In genomic region chr11:64229959-64230208, GRCh38 we compare ENCODE assay signal across 8 cellular contexts. TPM values are rescaled to one million over a fixed set of nuclear protein-coding genes. Genes with fewer than 3 reads are reported as not detected.
DNase-seq lines count a peak whose midpoint lies in the region; ATAC-seq and TF ChIP-seq lines count a peak whose summit lies in the region.

No MANE protein-coding gene starts in this region.

- no peak for DNase-seq in OCI-LY7 (ENCODE audit: low spot score)
- no peak for DNase-seq in endothelial cell (ENCODE audit: low spot score)
- no peak for DNase-seq in COLO668 (lab: John Stamatoyannopoulos, UW; ENCODE audit: unreplicated experiment)
- no peak for DNase-seq in SHP77 (lab: John Stamatoyannopoulos, UW)

- no peak overlapping the region for H3K27ac Mint-ChIP-seq in endothelial cell (ENCODE audit: unreplicated experiment)

- peaks cover 8% of the 10 kb centered on the region; the same call in 1 of the 2 replicates for H3K79me2 ChIP-seq in OCI-LY7 (ENCODE audit: insufficient read depth, low read depth, low read length)

- H3K9me3 Mint-ChIP-seq in endothelial cell (ENCODE audit: unreplicated experiment) = no peaks in the 10 kb centered on the region

- H3K4me1 ChIP-seq in OCI-LY7 (ENCODE audit: insufficient read depth, low read length, poor library complexity, severe bottlenecking) (peaks cover 50% of the 10 kb centered on the region), neuron (ENCODE audit: insufficient read depth, low read length) (peaks cover 35% of the 10 kb centered on the region)

- BruUV-seq in OCI-LY7 (replicated peaks; lab: Mats Ljungman, UMichigan) = no TSS peak

- TF ChIP-seq CTCF in C4-2B (conservative IDR thresholded peaks at IDR 0.05) (no peak), OCI-LY7 (conservative IDR thresholded peaks at IDR 0.05; ENCODE audit: low read length) (no peak), endothelial cell (IDR thresholded peaks at IDR 0.05; ENCODE audit: unreplicated experiment) (no peak)

- H3K27me3 ChIP-seq in neuron (ENCODE audit: insufficient read depth, low read length) = no peaks in the 10 kb centered on the region

- peak overlapping the region; percentile 78 for H3K27ac ChIP-seq in C4-2B
- H3K27ac ChIP-seq in OCI-LY7 (ENCODE audit: low read depth, low read length, poor library complexity, severe bottlenecking) = peak overlapping the region; percentile 66

- H3K9me2 ChIP-seq in OCI-LY7 (ENCODE audit: insufficient read depth, low read length) = no peaks in the 10 kb centered on the region

- H2AFZ ChIP-seq in OCI-LY7 (ENCODE audit: low read length) (peak overlapping the region; percentile 54; the same call in 1 of the 2 replicates), neuron (ENCODE audit: low read depth, low read length) (peak overlapping the region; percentile 58)

- ATAC-seq in GM21528 (IDR thresholded peaks at IDR 0.05; ENCODE audit: low FRiP score, unreplicated experiment) = no peak
- ATAC-seq in GM18511 (IDR thresholded peaks at IDR 0.05; ENCODE audit: unreplicated experiment) = no peak

- intact Hi-C loops in OCI-LY7 (cut with micrococcal nuclease; ENCODE audit: unreplicated experiment) = loop anchor here (1.0 kb wide), 1 partner anchor 10 kb away; no protein-coding TSS in a partner anchor

- POLR2A ChIA-PET in OCI-LY7 (lab: Charles Lee) = interaction anchor here (0.7 to 1.0 kb wide), 3 partner anchors 15 to 106 kb away, joined by 4 to 6 read pairs (median 4); no protein-coding TSS in a partner anchor

- H3K9me3 ChIP-seq in OCI-LY7 (ENCODE audit: low read length) = no peaks in the 10 kb centered on the region
- H3K9me3 ChIP-seq in neuron (ENCODE audit: low read length) = no peaks in the 10 kb centered on the region

- no peaks in the 10 kb centered on the region for H4K20me1 ChIP-seq in OCI-LY7 (ENCODE audit: insufficient read depth, low read length)

- CTCF ChIA-PET in OCI-LY7 (lab: Charles Lee; ENCODE audit: unreplicated experiment) = no interaction called here

- peak overlapping the region; percentile 91 for H3K4me3 Mint-ChIP-seq in endothelial cell (ENCODE audit: unreplicated experiment)

- peak overlapping the region; percentile 94 for H3K4me2 ChIP-seq in OCI-LY7 (ENCODE audit: low read length)

- peaks cover 11% of the 10 kb centered on the region for H3K27me3 Mint-ChIP-seq in endothelial cell (ENCODE audit: unreplicated experiment)

- H3K4me3 ChIP-seq in OCI-LY7 (ENCODE audit: low read depth, low read length, poor library complexity, severe bottlenecking) = peak overlapping the region; percentile 72
- H3K4me3 ChIP-seq in neuron (ENCODE audit: low read length) = peak overlapping the region; percentile 70

- H3K36me3 ChIP-seq in OCI-LY7 (ENCODE audit: insufficient read depth, low read length) (0 out of 2 replicates have a peak, but pooled peaks cover 3% of the 10 kb centered on the region), neuron (ENCODE audit: insufficient read depth, low read length) (no peaks in the 10 kb centered on the region)

- H3K36me3 Mint-ChIP-seq in endothelial cell (ENCODE audit: low read depth, unreplicated experiment) = no peaks in the 10 kb centered on the region

- H3K4me1 Mint-ChIP-seq in endothelial cell (ENCODE audit: unreplicated experiment) = peaks cover 3% of the 10 kb centered on the region

RNA-seq across cellular contexts. Expression of gene DNAJC4, which starts 0.5 kb away (rescaled TPM):
- 14.1 and 19.2 TPM in 2 replicates for total RNA-seq in OCI-LY7 (2014; rRNA removed; shearing (Covaris generic))
- total RNA-seq in OCI-LY7 (2022) = 42.4 and 56.0 TPM in 2 replicates
- total RNA-seq in endothelial cell (ENCODE audit: unreplicated experiment) = 38.0 TPM

RNA-seq across cellular contexts. Expression of gene NUDT22, which starts 3.8 kb away (rescaled TPM):
- 54.6 and 81.4 TPM in 2 replicates for total RNA-seq in OCI-LY7 (2014; rRNA removed; shearing (Covaris generic))
- 98.4 and 100 TPM in 2 replicates for total RNA-seq in OCI-LY7 (2022)
- 21.2 TPM for total RNA-seq in endothelial cell (ENCODE audit: unreplicated experiment)

RNA-seq across cellular contexts. Expression of gene TRPT1, which starts 3.9 kb away (rescaled TPM):
- total RNA-seq in OCI-LY7 (2014; rRNA removed; shearing (Covaris generic)) = 35.7 and 49.0 TPM in 2 replicates
- total RNA-seq in OCI-LY7 (2022) = 40.1 and 40.6 TPM in 2 replicates
- 23.2 TPM for total RNA-seq in endothelial cell (ENCODE audit: unreplicated experiment)

RNA-seq across cellular contexts. Expression of gene VEGFB, which starts 4.5 kb away (rescaled TPM):
- total RNA-seq in OCI-LY7 (2014; rRNA removed; shearing (Covaris generic)) = 35.3 and 46.3 TPM in 2 replicates
- total RNA-seq in OCI-LY7 (2022) (59.6 and 60.8 TPM in 2 replicates), endothelial cell (ENCODE audit: unreplicated experiment) (11.5 TPM)

RNA-seq across cellular contexts. Expression of gene FKBP2, which starts 11.0 kb away (rescaled TPM):
- 57.3 and 70.6 TPM in 2 replicates for total RNA-seq in OCI-LY7 (2014; rRNA removed; shearing (Covaris generic))
- total RNA-seq in OCI-LY7 (2022) = 39.7 and 45.5 TPM in 2 replicates
- 35.3 TPM for total RNA-seq in endothelial cell (ENCODE audit: unreplicated experiment)
